ENCODE assay signal across 8 cellular contexts in genomic region chr2:190535586-190535985, GRCh38. TPM values are rescaled to one million over a fixed set of nuclear protein-coding genes. Genes with fewer than 3 reads are reported as not detected.
DNase-seq lines count a peak whose midpoint lies in the region; ATAC-seq, FAIRE-seq and TF ChIP-seq lines count a peak whose summit lies in the region.

No MANE protein-coding gene starts in this region.

- H3K9ac ChIP-seq in ES-I3 (ENCODE audit: low read depth, low read length): peak overlapping the region; percentile 88; the same call in 1 of the 2 replicates

- WGBS in ectodermal cell, 2 experiments: 84 to 89% methylated on average over 1 of the region's 1 CpG
- WGBS in pancreas, 2 donors: 45 to 59% methylated on average over 1 of the region's 1 CpG

- peaks cover 11% of the 10 kb centered on the region for H3K9me3 ChIP-seq in ES-I3 (ENCODE audit: control insufficient read depth, insufficient read depth, low read length)
- H3K9me3 ChIP-seq in ectodermal cell (ENCODE audit: control insufficient read depth, low read length): no peaks in the 10 kb centered on the region
- H3K9me3 ChIP-seq in pancreas: no peaks in the 10 kb centered on the region

- H3K4me1 ChIP-seq in ES-I3 (ENCODE audit: insufficient read depth, low read length) (peaks cover 6% of the 10 kb centered on the region; the same call in 1 of the 2 replicates), ectodermal cell (ENCODE audit: control insufficient read depth, insufficient read depth, low read length) (peaks cover 12% of the 10 kb centered on the region), pancreas (peaks cover 0 to 5% (median 3%) of the 10 kb centered on the region in 3 donors)

- intact Hi-C loops in pancreas (cut with DNase I): no loop called here

- no peak for TF ChIP-seq CTCF in pancreas (IDR thresholded peaks at IDR 0.05)

- H3K4me3 ChIP-seq in ectodermal cell (ENCODE audit: insufficient read depth, low read depth, low read length) (peak overlapping the region; percentile 8), pancreas (peak overlapping the region in 3 of 4 donors; percentile 71 to 93 (median 86))

- DNase-seq in NCI-H345 treated with DMSO at 0.1 percent for 48 hours (lab: John Stamatoyannopoulos, UW; ENCODE audit: unreplicated experiment) (peak; percentile 23), pancreas (no peak), HUDEP-2 (lab: John Stamatoyannopoulos, UW; ENCODE audit: unreplicated experiment in 76 of 76) (no peak), NCI-H1092 (lab: John Stamatoyannopoulos, UW) (no peak)

- no peak overlapping the region for H3K27ac ChIP-seq in ectodermal cell (ENCODE audit: insufficient read depth, low read depth, low read length, poor library complexity, severe bottlenecking)
- H3K27ac ChIP-seq in pancreas: peak overlapping the region in 2 of 4 donors; percentile 93 to 94

- H3K36me3 ChIP-seq in ES-I3 (ENCODE audit: insufficient read depth, low read length): no peaks in the 10 kb centered on the region
- H3K36me3 ChIP-seq in ectodermal cell (ENCODE audit: control insufficient read depth, insufficient read depth, low read length): no peaks in the 10 kb centered on the region
- no peaks in the 10 kb centered on the region for H3K36me3 ChIP-seq in pancreas

- ATAC-seq in pancreas (no peak), HG03039 (IDR thresholded peaks at IDR 0.05; ENCODE audit: unreplicated experiment) (no peak), GM21390 (IDR thresholded peaks at IDR 0.05; ENCODE audit: unreplicated experiment) (no peak)

- no peak for FAIRE-seq in pancreas (lab: Jason Lieb, UNC)

- H3K27me3 ChIP-seq in ectodermal cell (ENCODE audit: control insufficient read depth, insufficient read depth, low read length, poor library complexity, severe bottlenecking) (no peaks in the 10 kb centered on the region), pancreas (no peaks in the 10 kb centered on the region)

RNA-seq across cellular contexts. Expression of gene NEMP2, which starts 1.1 kb away (rescaled TPM):
- 4.9 TPM for polyA plus RNA-seq in ectodermal cell (2013, experiment 1 of 4)
- 4.4 TPM for polyA plus RNA-seq in ectodermal cell (2013, experiment 2 of 4)
- 2.3 TPM for polyA plus RNA-seq in ectodermal cell (2013, experiment 3 of 4)
- 3.1 TPM for polyA plus RNA-seq in ectodermal cell (2013, experiment 4 of 4)
- 1 to 10 TPM in 5 of 6 donors, under 1 TPM in 1; 0.51 to 3.1 (median 1.9) TPM for total RNA-seq in pancreas
- under 1 TPM; 0.42 to 0.80 TPM for polyA plus RNA-seq in pancreas
